In the genomic region with DNA sequence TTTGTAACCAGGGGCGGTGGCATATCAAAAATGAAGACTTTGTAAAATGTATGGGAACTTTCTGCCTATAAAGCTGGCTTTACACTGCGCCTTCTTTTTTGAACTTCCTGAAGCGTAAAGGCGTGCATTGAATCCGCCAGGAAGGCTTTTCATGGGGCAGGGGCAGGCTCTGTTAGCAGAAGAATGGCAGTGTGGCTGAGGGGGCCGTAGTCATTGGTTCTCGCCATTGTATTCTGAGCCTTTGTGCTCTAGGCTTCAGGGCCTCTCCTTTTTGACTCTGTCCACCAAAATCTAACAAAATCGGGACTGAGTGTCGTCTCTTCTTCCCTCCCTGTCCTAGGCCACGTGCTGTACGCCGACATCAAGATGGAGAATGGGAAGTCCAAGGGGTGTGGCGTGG, we compare ENCODE assay signal across 15 cellular contexts. TPM values are rescaled to one million over a fixed set of nuclear protein-coding genes. Genes with fewer than 3 reads are reported as not detected.
DNase-seq lines count a peak whose midpoint lies in the region; ATAC-seq, FAIRE-seq and TF ChIP-seq lines count a peak whose summit lies in the region.
"Had no signal": no experiment of that assay in that cellular context is flagged by ENCODE, and none has a peak within 500 bp of the region (broad histone marks: within the 10 kb centered on the region; RNA-seq: fewer than 3 reads in every experiment).

No MANE protein-coding gene starts in this region.

- WGBS in suprapubic skin, result 78% methylated on average over 13 of the region's 13 CpGs

- peaks cover 0 to 35% (median 15%) of the 10 kb centered on the region in 4 donors for H3K4me1 Mint-ChIP-seq in CD4-positive, CD25-positive, alpha-beta regulatory T cell
- peaks cover 13 to 16% (median 14%) of the 10 kb centered on the region in 3 donors for H3K4me1 Mint-ChIP-seq in IgD-negative memory B cell
- no peaks in the 10 kb centered on the region for H3K4me1 Mint-ChIP-seq in astrocyte (ENCODE audit: low read depth, unreplicated experiment)
- peaks cover 26 to 28% of the 10 kb centered on the region in 2 donors for H3K4me1 Mint-ChIP-seq in natural killer cell treated with Interleukin-12 subunit alpha and Interleukin-12 subunit beta and Interleukin-15 and Interleukin-18, amount 100 ng/mL, for 72 hours (ENCODE audit: low read depth in 2 of 2)

- H3K9me3 ChIP-seq in CD4-positive, CD25-positive, alpha-beta regulatory T cell (ENCODE audit: control insufficient read depth in 2 of 2, low read length in 2 of 2), result no peaks in the 10 kb centered on the region
- H3K9me3 ChIP-seq in astrocyte (ENCODE audit: insufficient read depth, low read depth, low read length), result no peaks in the 10 kb centered on the region
- H3K9me3 ChIP-seq in suprapubic skin, result no peaks in the 10 kb centered on the region
- H3K9me3 ChIP-seq: upper lobe of right lung had no signal

- H3K27me3 Mint-ChIP-seq in CD4-positive, CD25-positive, alpha-beta regulatory T cell, result no peaks in the 10 kb centered on the region
- no peaks in the 10 kb centered on the region for H3K27me3 Mint-ChIP-seq in IgD-negative memory B cell
- peaks cover 2% of the 10 kb centered on the region for H3K27me3 Mint-ChIP-seq in astrocyte (ENCODE audit: low read depth, unreplicated experiment)
- H3K27me3 Mint-ChIP-seq in natural killer cell treated with Interleukin-12 subunit alpha and Interleukin-12 subunit beta and Interleukin-15 and Interleukin-18, amount 100 ng/mL, for 72 hours, result no peaks in the 10 kb centered on the region

- DNase-seq in CD4-positive, CD25-positive, alpha-beta regulatory T cell, result no peak
- no peak for DNase-seq in astrocyte (ENCODE audit: low read depth)
- no peak for DNase-seq in natural killer cell treated with Interleukin-12 subunit alpha and Interleukin-12 subunit beta and Interleukin-15 and Interleukin-18, amount 100 ng/mL, for 72 hours (ENCODE audit: low spot score)
- DNase-seq in suprapubic skin (ENCODE audit: low spot score in 2 of 2), result no peak
- DNase-seq in activated gamma-delta T cell treated with Interleukin-2 at 50 U/mL for 16 hours, result no peak
- DNase-seq: activated T-cell treated with anti-CD3 and anti-CD28 coated beads, Interleukin-2, amount 50 U/mL, for 48 hours; foreskin melanocyte; upper lobe of right lung had no signal

- H3K4me3 Mint-ChIP-seq in CD4-positive, CD25-positive, alpha-beta regulatory T cell, result no peak overlapping the region
- H3K4me3 Mint-ChIP-seq in IgD-negative memory B cell, result no peak overlapping the region
- H3K4me3 Mint-ChIP-seq in astrocyte (ENCODE audit: unreplicated experiment), result no peak overlapping the region
- peak overlapping the region; percentile 64 for H3K4me3 Mint-ChIP-seq in natural killer cell treated with Interleukin-12 subunit alpha and Interleukin-12 subunit beta and Interleukin-15 and Interleukin-18, amount 100 ng/mL, for 72 hours

- H3K4me1 ChIP-seq in CD4-positive, CD25-positive, alpha-beta regulatory T cell (ENCODE audit: control insufficient read depth, insufficient read depth, low read length, poor library complexity, severe bottlenecking), result peaks cover 18% of the 10 kb centered on the region
- no peaks in the 10 kb centered on the region for H3K4me1 ChIP-seq in astrocyte (ENCODE audit: insufficient read depth, low read length)
- H3K4me1 ChIP-seq in suprapubic skin, result peaks cover 31% of the 10 kb centered on the region

- H3K79me2 ChIP-seq in astrocyte (ENCODE audit: insufficient read depth, low read length), result peaks cover 23% of the 10 kb centered on the region

- H3K36me3 ChIP-seq in CD4-positive, CD25-positive, alpha-beta regulatory T cell (ENCODE audit: control insufficient read depth, insufficient read depth, low read length), result peaks cover 53% of the 10 kb centered on the region
- H3K36me3 ChIP-seq in astrocyte (ENCODE audit: insufficient read depth, low read length) (peaks cover 20% of the 10 kb centered on the region), suprapubic skin (peaks cover 52% of the 10 kb centered on the region)

- no peak overlapping the region for H3K9ac ChIP-seq in astrocyte (ENCODE audit: low read length)

- peaks cover 33% of the 10 kb centered on the region for H3K36me3 Mint-ChIP-seq in CD4-positive, CD25-positive, alpha-beta regulatory T cell
- peaks cover 3% of the 10 kb centered on the region for H3K36me3 Mint-ChIP-seq in IgD-negative memory B cell
- H3K36me3 Mint-ChIP-seq in astrocyte (ENCODE audit: low read depth, unreplicated experiment), result peaks cover 25% of the 10 kb centered on the region
- H3K36me3 Mint-ChIP-seq in natural killer cell treated with Interleukin-12 subunit alpha and Interleukin-12 subunit beta and Interleukin-15 and Interleukin-18, amount 100 ng/mL, for 72 hours, result peaks cover 6% of the 10 kb centered on the region

- H2AFZ ChIP-seq in astrocyte (ENCODE audit: low read depth, low read length), result no peak overlapping the region

- no peak for TF ChIP-seq POLR2A in suprapubic skin (IDR thresholded peaks at IDR 0.05)

- H3K27me3 ChIP-seq in CD4-positive, CD25-positive, alpha-beta regulatory T cell (ENCODE audit: control insufficient read depth, insufficient read depth, low read length), result no peaks in the 10 kb centered on the region
- no peaks in the 10 kb centered on the region for H3K27me3 ChIP-seq in astrocyte (ENCODE audit: insufficient read depth, low read length)
- H3K27me3 ChIP-seq in suprapubic skin, result no peaks in the 10 kb centered on the region
- H3K27me3 ChIP-seq: upper lobe of right lung had no signal

- peaks cover 59% of the 10 kb centered on the region for H4K20me1 ChIP-seq in astrocyte (ENCODE audit: insufficient read depth, low read length)

- peak overlapping the region in 2 of 3 donors; percentile 83 to 92 for H3K27ac Mint-ChIP-seq in CD4-positive, CD25-positive, alpha-beta regulatory T cell
- peak overlapping the region; percentile 36 to 95 (median 76) for H3K27ac Mint-ChIP-seq in IgD-negative memory B cell
- peak overlapping the region; percentile 69 for H3K27ac Mint-ChIP-seq in astrocyte (ENCODE audit: unreplicated experiment)
- peak overlapping the region; percentile 92 to 97 for H3K27ac Mint-ChIP-seq in natural killer cell treated with Interleukin-12 subunit alpha and Interleukin-12 subunit beta and Interleukin-15 and Interleukin-18, amount 100 ng/mL, for 72 hours

- TF ChIP-seq CTCF in astrocyte (IDR thresholded peaks at IDR 0.05; ENCODE audit: insufficient read depth, low read depth, low read length) (no peak), suprapubic skin (IDR thresholded peaks at IDR 0.05) (no peak)

- no peak for TF ChIP-seq EP300 in suprapubic skin (IDR thresholded peaks at IDR 0.05)

- no peak overlapping the region for H3K4me2 ChIP-seq in astrocyte (ENCODE audit: low read length)

- no peak for FAIRE-seq in astrocyte (lab: Jason Lieb, UNC)
- FAIRE-seq: bronchial epithelial cell, GM12878 had no signal

- peaks cover 0 to 1% (median 0%) of the 10 kb centered on the region in 7 donors for H3K9me3 Mint-ChIP-seq in CD4-positive, CD25-positive, alpha-beta regulatory T cell
- H3K9me3 Mint-ChIP-seq in IgD-negative memory B cell, result no peaks in the 10 kb centered on the region
- no peaks in the 10 kb centered on the region for H3K9me3 Mint-ChIP-seq in astrocyte (ENCODE audit: unreplicated experiment)
- H3K9me3 Mint-ChIP-seq in natural killer cell treated with Interleukin-12 subunit alpha and Interleukin-12 subunit beta and Interleukin-15 and Interleukin-18, amount 100 ng/mL, for 72 hours, result no peaks in the 10 kb centered on the region

- no peak overlapping the region for H3K4me3 ChIP-seq in CD4-positive, CD25-positive, alpha-beta regulatory T cell (ENCODE audit: low read depth, low read length)
- H3K4me3 ChIP-seq in astrocyte (ENCODE audit: insufficient read depth, low read depth, low read length) (no peak overlapping the region), suprapubic skin (no peak overlapping the region)
- H3K4me3 ChIP-seq: GM12878, upper lobe of right lung had no signal

- no peak overlapping the region for H3K27ac ChIP-seq in CD4-positive, CD25-positive, alpha-beta regulatory T cell (ENCODE audit: insufficient read depth, low read length, poor library complexity, severe bottlenecking)
- H3K27ac ChIP-seq in astrocyte (ENCODE audit: low read depth, low read length), result no peak overlapping the region
- no peak overlapping the region for H3K27ac ChIP-seq in suprapubic skin
- H3K27ac ChIP-seq: VCaP had no signal

- no peak for ATAC-seq in CD4-positive, CD25-positive, alpha-beta regulatory T cell (ENCODE audit: low read depth in 2 of 2)
- ATAC-seq in natural killer cell treated with Interleukin-12 subunit alpha and Interleukin-12 subunit beta and Interleukin-15 and Interleukin-18, amount 100 ng/mL, for 72 hours, result no peak
- ATAC-seq in GM18909 (IDR thresholded peaks at IDR 0.05; ENCODE audit: poor library complexity, unreplicated experiment), result no peak
- ATAC-seq: GM12878 had no signal

RNA-seq across cellular contexts. Expression of gene PRAM1, which starts 14.1 kb away (rescaled TPM):
- 3.7 TPM for total RNA-seq in CD4-positive, CD25-positive, alpha-beta regulatory T cell
- polyA plus RNA-seq in CD4-positive, CD25-positive, alpha-beta regulatory T cell, result under 1 TPM in 2 of 4 donors, not detected in 2; 0.06 to 0.21 TPM
- not detected for polyA plus RNA-seq in IgD-negative memory B cell
- total RNA-seq in astrocyte (0.25 and 0.36 TPM in 2 replicates), suprapubic skin (1 to 10 TPM in 1 of 4 donors, under 1 TPM in 2, not detected in 1; 0.25 to 2.3 (median 0.34) TPM)
- total RNA-seq in natural killer cell treated with Interleukin-12 subunit alpha and Interleukin-12 subunit beta and Interleukin-15 and Interleukin-18, amount 100 ng/mL, for 72 hours, result 1 to 10 TPM; 1.5 to 2.0 TPM
- total RNA-seq: bronchial epithelial cell, Daoy, SK-MEL-5 had no signal

RNA-seq across cellular contexts. Expression of gene ZNF414, which starts 25.6 kb away (rescaled TPM):
- total RNA-seq in CD4-positive, CD25-positive, alpha-beta regulatory T cell, result 35.1 TPM
- polyA plus RNA-seq in CD4-positive, CD25-positive, alpha-beta regulatory T cell, result 10 to 100 TPM in 3 of 4 donors, 1 to 10 TPM in 1; 9.7 to 15.0 (median 12.6) TPM
- polyA plus RNA-seq in IgD-negative memory B cell, result 22.2 TPM
- total RNA-seq in astrocyte, result 15.8 and 17.2 TPM in 2 replicates
- total RNA-seq in natural killer cell treated with Interleukin-12 subunit alpha and Interleukin-12 subunit beta and Interleukin-15 and Interleukin-18, amount 100 ng/mL, for 72 hours, result 10 to 100 TPM; 15.5 to 16.8 TPM
- total RNA-seq in suprapubic skin, result 10 to 100 TPM; 10.4 to 43.7 (median 18.0) TPM

RNA-seq across cellular contexts. Expression of gene HNRNPM, which starts 43.6 kb away (rescaled TPM):
- 263 TPM for total RNA-seq in CD4-positive, CD25-positive, alpha-beta regulatory T cell
- 100 to 1,000 TPM; 161 to 221 (median 184) TPM for polyA plus RNA-seq in CD4-positive, CD25-positive, alpha-beta regulatory T cell
- polyA plus RNA-seq in IgD-negative memory B cell, result 210 TPM
- 137 and 172 TPM in 2 replicates for total RNA-seq in astrocyte
- 100 to 1,000 TPM; 259 to 373 TPM for total RNA-seq in natural killer cell treated with Interleukin-12 subunit alpha and Interleukin-12 subunit beta and Interleukin-15 and Interleukin-18, amount 100 ng/mL, for 72 hours
- 100 to 1,000 TPM in 3 of 4 donors, 10 to 100 TPM in 1; 85.5 to 128 (median 121) TPM for total RNA-seq in suprapubic skin
